18 cellular contexts compared by ENCODE assay signal in genomic region chr10:99337261-99337905, GRCh38. TPM values are rescaled to one million over a fixed set of nuclear protein-coding genes. Genes with fewer than 3 reads are reported as not detected.
DNase-seq lines count a peak whose midpoint lies in the region; ATAC-seq, FAIRE-seq and TF ChIP-seq lines count a peak whose summit lies in the region.
"Had no signal": no experiment of that assay in that cellular context is flagged by ENCODE, and none has a peak within 500 bp of the region (broad histone marks: within the 10 kb centered on the region; RNA-seq: fewer than 3 reads in every experiment).

No MANE protein-coding gene starts in this region.

- no peak for TF ChIP-seq POLR2A in GM12891 (IDR thresholded peaks at IDR 0.05; ENCODE audit: low read depth, low read length)

- intact Hi-C loops in right cardiac atrium (cut with DNase I) = no loop called here

- H3K27ac ChIP-seq in 22Rv1 (peak overlapping the region; percentile 68), right cardiac atrium (ENCODE audit: low read length) (no peak overlapping the region)
- H3K27ac ChIP-seq: body of pancreas, lower lobe of right lung, transverse colon had no signal

- ATAC-seq in right cardiac atrium = peak; percentile 29 to 87
- ATAC-seq in HG03460 (IDR thresholded peaks at IDR 0.05; ENCODE audit: unreplicated experiment) = no peak
- ATAC-seq: body of pancreas; lower lobe of right lung; stimulated activated memory B cell treated with anti-CD40 and anti-IgM and Interleukin-4, amounts not matched to agents 10 μg/mL and 1 μg/mL and 100 μg/mL, for 72 hours had no signal

- no peaks in the 10 kb centered on the region for H3K9me3 ChIP-seq in right cardiac atrium (ENCODE audit: control insufficient read depth, low read length)
- H3K9me3 ChIP-seq: body of pancreas, lower lobe of right lung, transverse colon had no signal

- FAIRE-seq in RCC 7860 (lab: Jason Lieb, UNC) = peak; percentile 86
- no peak for FAIRE-seq in GM12891 (lab: Jason Lieb, UNC)
- FAIRE-seq: H1 had no signal

- H3K4me3 ChIP-seq in right cardiac atrium (ENCODE audit: low read length) = no peak overlapping the region
- H3K4me3 ChIP-seq: body of pancreas, lower lobe of right lung, transverse colon had no signal

- no peaks in the 10 kb centered on the region for H3K27me3 ChIP-seq in right cardiac atrium (ENCODE audit: control insufficient read depth, insufficient read depth)
- H3K27me3 ChIP-seq: body of pancreas had no signal

- WGBS in right cardiac atrium = 41% methylated on average over 4 of the region's 4 CpGs

- peaks cover 1% of the 10 kb centered on the region for H3K4me1 ChIP-seq in right cardiac atrium (ENCODE audit: control insufficient read depth, insufficient read depth, low read length)
- H3K4me1 ChIP-seq: body of pancreas, lower lobe of right lung, transverse colon had no signal

- TF ChIP-seq CTCF in 22Rv1 (IDR thresholded peaks at IDR 0.05) = no peak

- DNase-seq in Daoy (ENCODE audit: low read depth) (peak; percentile 27), RCC 7860 (ENCODE audit: low spot score) (peak; percentile 44), right cardiac atrium (no peak), Kasumi-1 (lab: John Stamatoyannopoulos, UW) (no peak), GM12891 (ENCODE audit: insufficient read length, low spot score) (no peak)
- DNase-seq in activated CD4-positive, alpha-beta T cell treated with anti-CD3 and anti-CD28 coated beads, Interleukin-2, amount 50 U/mL, for 4 hours = no peak
- DNase-seq: activated CD4-positive, alpha-beta T cell treated with anti-CD3 and anti-CD28 coated beads for 1 hour; activated naive CD4-positive, alpha-beta T cell treated with anti-CD3 and anti-CD28 coated beads for 36 hours; body of pancreas; lower lobe of right lung; NCI-H1092; NCI-H446; transverse colon had no signal

TF ChIP-seq in GM12891, 5 proteins besides CTCF, POLR2A, EP300 and RAD21:
- TF ChIP-seq PAX5 (IDR thresholded peaks at IDR 0.05; ENCODE audit: insufficient read depth, low read length, severe bottlenecking) = no peak
- no peak for TF ChIP-seq SPI1 (IDR thresholded peaks at IDR 0.05; ENCODE audit: low read depth, low read length)
- TF ChIP-seq TAF1 (IDR thresholded peaks at IDR 0.05; ENCODE audit: low read depth, low read length) = no peak
- TF ChIP-seq POLR2AphosphoS5 (IDR thresholded peaks at IDR 0.05; ENCODE audit: low read depth, low read length) = no peak
- no peak for TF ChIP-seq POU2F2 (IDR thresholded peaks at IDR 0.05; ENCODE audit: low read depth, low read length)

RNA-seq across cellular contexts. Expression of gene CNNM1, which starts 8.2 kb away (rescaled TPM):
- total RNA-seq in Daoy (2014; rRNA removed; shearing (Covaris generic)) = 3.0 and 4.5 TPM in 2 replicates
- total RNA-seq in right cardiac atrium = under 1 TPM; 0.03 to 0.29 (median 0.14) TPM
- 0.20 TPM for polyA plus RNA-seq in right cardiac atrium
- polyA plus RNA-seq in GM12891 (2012; ENCODE audit: low read depth, missing spikeins) = 0.04 TPM
- total RNA-seq: skeletal muscle tissue had no signal

Comparison
In these comparisons a context has a peak if more than half of its experiments do, and no peak if none do; other contexts are left out.
1. DNase-seq: peak in Daoy (single experiment) and RCC 7860 (single experiment); none in right cardiac atrium (0 of 3), Kasumi-1 (0 of 2), GM12891 (single experiment) and activated CD4-positive, alpha-beta T cell treated with anti-CD3 and anti-CD28 coated beads, Interleukin-2, amount 50 U/mL, for 4 hours (0 of 2).